ENCODE assay signal across 20 cellular contexts in genomic region chr7:132328760-132329159, GRCh38.
DNase-seq lines count a peak whose midpoint lies in the region; ATAC-seq and TF ChIP-seq lines count a peak whose summit lies in the region.
"Had no signal": no experiment of that assay in that cellular context is flagged by ENCODE, and none has a peak within 500 bp of the region (broad histone marks: within the 10 kb centered on the region; RNA-seq: fewer than 3 reads in every experiment).

No MANE protein-coding gene starts in this region.

- no peak overlapping the region for H3K4me3 ChIP-seq in left ventricle myocardium inferior
- no peak overlapping the region for H3K4me3 ChIP-seq in heart right ventricle
- no peak overlapping the region for H3K4me3 ChIP-seq in Loucy (ENCODE audit: low read length, poor library complexity, severe bottlenecking)
- H3K4me3 ChIP-seq in ectodermal cell (ENCODE audit: insufficient read depth, low read depth, low read length) = no peak overlapping the region
- no peak overlapping the region for H3K4me3 ChIP-seq in mesenchymal stem cell (ENCODE audit: insufficient read depth in 1 of 2, low read depth in 1 of 2, low read length in 2 of 2)
- H3K4me3 ChIP-seq: GM23248, HAP-1 had no signal

- WGBS in heart right ventricle, 2 donors = 78 to 88% methylated on average over 5 of the region's 5 CpGs
- WGBS in ectodermal cell, 2 experiments = 91 to 95% methylated on average over 5 of the region's 5 CpGs
- 89% methylated on average over 5 of the region's 5 CpGs for WGBS in mesenchymal stem cell

- intact Hi-C loops in left ventricle myocardium inferior (cut with micrococcal nuclease) (loop anchor here (10.0 kb wide), 1 partner anchor 176 kb away; no protein-coding TSS in a partner anchor), heart right ventricle (cut with DNase I) (loop anchor here in 7 of 10 donors (5.0 to 10.0 kb wide), 4 partner anchors 66 to 176 kb away; no protein-coding TSS in a partner anchor)

- no peaks in the 10 kb centered on the region for H3K79me1 ChIP-seq in mesenchymal stem cell (replicated peaks; ENCODE audit: low read length, poor library complexity, severe bottlenecking)

- H2AK5ac ChIP-seq in mesenchymal stem cell (ENCODE audit: low read length, severe bottlenecking) = no peak overlapping the region

- H3K4me1 ChIP-seq in left ventricle myocardium inferior (peaks cover 50% of the 10 kb centered on the region), heart right ventricle (peaks cover 0 to 29% (median 8%) of the 10 kb centered on the region in 9 donors), Loucy (ENCODE audit: insufficient read depth, low read length, poor library complexity, severe bottlenecking) (no peaks in the 10 kb centered on the region), ectodermal cell (ENCODE audit: control insufficient read depth, insufficient read depth, low read length) (no peaks in the 10 kb centered on the region), mesenchymal stem cell (ENCODE audit: control insufficient read depth, insufficient read depth, low read depth, low read length) (no peaks in the 10 kb centered on the region)
- H3K4me1 ChIP-seq: HAP-1 had no signal

- no peaks in the 10 kb centered on the region for H4K20me1 ChIP-seq in Loucy (ENCODE audit: insufficient read depth, low read length, poor library complexity, severe bottlenecking)

- H3K27me3 ChIP-seq in left ventricle myocardium inferior (ENCODE audit: low read depth) (no peaks in the 10 kb centered on the region), heart right ventricle (no peaks in the 10 kb centered on the region), Loucy (ENCODE audit: insufficient read depth, low read length, poor library complexity, severe bottlenecking) (no peaks in the 10 kb centered on the region), ectodermal cell (ENCODE audit: control insufficient read depth, insufficient read depth, low read length, poor library complexity, severe bottlenecking) (peaks cover 7% of the 10 kb centered on the region), mesenchymal stem cell (ENCODE audit: control insufficient read depth in 1 of 2, insufficient read depth in 1 of 2, low read length in 2 of 2) (peaks cover 3 to 21% of the 10 kb centered on the region in 2 experiments)
- H3K27me3 ChIP-seq: BE2C had no signal

- H2BK15ac ChIP-seq in mesenchymal stem cell (ENCODE audit: low read depth, poor library complexity, severe bottlenecking) = no peak overlapping the region

- no peak for ATAC-seq in heart right ventricle

- no peak overlapping the region for H3K18ac ChIP-seq in mesenchymal stem cell (ENCODE audit: low read depth in 1 of 2, low read length in 2 of 2)

- H2AFZ ChIP-seq in Loucy (ENCODE audit: low read length) (peak overlapping the region; percentile 43), mesenchymal stem cell (ENCODE audit: low read depth, low read length) (no peak overlapping the region)
- H2AFZ ChIP-seq: GM23248 had no signal

- H2BK120ac ChIP-seq in mesenchymal stem cell (ENCODE audit: low read depth, low read length) = no peak overlapping the region

- TF ChIP-seq CTCF in left ventricle myocardium inferior (IDR thresholded peaks at IDR 0.05; ENCODE audit: borderline replicate concordance) = no peak
- TF ChIP-seq CTCF in heart right ventricle (IDR thresholded peaks at IDR 0.05) = no peak
- no peak for TF ChIP-seq CTCF in Loucy (conservative IDR thresholded peaks at IDR 0.05; ENCODE audit: low read length)

- no peak overlapping the region for H3K4ac ChIP-seq in mesenchymal stem cell (ENCODE audit: low read depth in 1 of 2, low read length in 2 of 2)

- no peak overlapping the region for H2BK5ac ChIP-seq in mesenchymal stem cell (ENCODE audit: low read depth, low read length, poor library complexity, severe bottlenecking)

- no peak overlapping the region for H3K23ac ChIP-seq in mesenchymal stem cell (ENCODE audit: low read length in 2 of 2)

- no peak for DNase-seq in left ventricle myocardium inferior
- no peak for DNase-seq in heart right ventricle
- no peak for DNase-seq in HT-29 (ENCODE audit: low spot score)
- no peak for DNase-seq in mesenchymal stem cell
- DNase-seq: ACHN; BE2C; C1 segment of cervical spinal cord; CD4-positive, CD25-positive, alpha-beta regulatory T cell; CD8-positive, alpha-beta memory T cell; COR-L47; DMS 273 treated with DMSO at 0.1 percent for 48 hours; DMS53; DND-41; EL; GM23248; IMR-90 had no signal

- no peaks in the 10 kb centered on the region for H3F3A ChIP-seq in Loucy (ENCODE audit: low read depth)

- H3K79me2 ChIP-seq in Loucy (ENCODE audit: insufficient read depth, low read length) = no peaks in the 10 kb centered on the region

- H4K91ac ChIP-seq in mesenchymal stem cell (ENCODE audit: low read length) = no peak overlapping the region

- H3K9me2 ChIP-seq in Loucy (replicated peaks; ENCODE audit: low read depth, low read length) = no peaks in the 10 kb centered on the region

- H3K4me2 ChIP-seq in Loucy (ENCODE audit: low read depth, low read length, poor library complexity, severe bottlenecking) = no peak overlapping the region
- H3K4me2 ChIP-seq in mesenchymal stem cell (ENCODE audit: low read length, poor library complexity, severe bottlenecking) = no peak overlapping the region

- H4K8ac ChIP-seq in mesenchymal stem cell (ENCODE audit: low read length) = no peak overlapping the region

- no peak overlapping the region for H2BK12ac ChIP-seq in mesenchymal stem cell (ENCODE audit: low read length in 2 of 2)

- H3K9me3 ChIP-seq in left ventricle myocardium inferior (replicated peaks) (no peaks in the 10 kb centered on the region), heart right ventricle (no peaks in the 10 kb centered on the region), Loucy (ENCODE audit: insufficient read depth, low read depth, low read length) (no peaks in the 10 kb centered on the region), ectodermal cell (ENCODE audit: control insufficient read depth, low read length) (no peaks in the 10 kb centered on the region), mesenchymal stem cell (ENCODE audit: control insufficient read depth, low read length) (no peaks in the 10 kb centered on the region)
- H3K9me3 ChIP-seq: BE2C, HAP-1 had no signal

- H3K9ac ChIP-seq in Loucy (ENCODE audit: low read depth, low read length, poor library complexity, severe bottlenecking) (no peak overlapping the region), mesenchymal stem cell (ENCODE audit: low read length) (no peak overlapping the region)
- H3K9ac ChIP-seq: GM23248 had no signal

- H3K36me3 ChIP-seq in left ventricle myocardium inferior (no peaks in the 10 kb centered on the region), heart right ventricle (no peaks in the 10 kb centered on the region), Loucy (ENCODE audit: insufficient read depth, low read length) (no peaks in the 10 kb centered on the region), ectodermal cell (ENCODE audit: control insufficient read depth, insufficient read depth, low read length) (no peaks in the 10 kb centered on the region), mesenchymal stem cell (ENCODE audit: control insufficient read depth in 1 of 2, insufficient read depth in 2 of 2, low read depth in 1 of 2, low read length in 2 of 2) (no peaks in the 10 kb centered on the region)
- H3K36me3 ChIP-seq: BE2C, HAP-1 had no signal

- no peak overlapping the region for H3K14ac ChIP-seq in mesenchymal stem cell (ENCODE audit: low read length in 2 of 2)

- peak overlapping the region; percentile 39 for H3K27ac ChIP-seq in left ventricle myocardium inferior (replicated peaks)
- peak overlapping the region in 3 of 10 donors; percentile 11 to 52 (median 50) for H3K27ac ChIP-seq in heart right ventricle
- H3K27ac ChIP-seq in ectodermal cell (ENCODE audit: insufficient read depth, low read depth, low read length, poor library complexity, severe bottlenecking) = peak overlapping the region; percentile 16
- H3K27ac ChIP-seq in mesenchymal stem cell (ENCODE audit: low read length, poor library complexity, severe bottlenecking) = no peak overlapping the region
- H3K27ac ChIP-seq: GM23248, HL-60 had no signal
